ENCODE assay signal across 26 cellular contexts in genomic region chr4:111266937-111267336, GRCh38.
"Had no signal": no experiment of that assay in that cellular context is flagged by ENCODE, and none has a peak within 500 bp of the region (broad histone marks: within the 10 kb centered on the region; RNA-seq: fewer than 3 reads in every experiment).

No MANE protein-coding gene starts in this region.

- H3K36me3 Mint-ChIP-seq: memory B cell, natural killer cell had no signal

- ATAC-seq: left lobe of liver; natural killer cell; right lobe of liver; stimulated activated naive CD8-positive, alpha-beta T cell treated with anti-CD3 and anti-CD28 coated beads, Interleukin-15, amount 100 ng/mL, for 72 hours; upper lobe of right lung had no signal

- H3K9me3 Mint-ChIP-seq: memory B cell had no signal

- H3K36me3 ChIP-seq: esophagus squamous epithelium, neutrophil, right lobe of liver, suprapubic skin, transverse colon, upper lobe of right lung, uterus had no signal

- H2AFZ ChIP-seq: parathyroid adenoma had no signal

- H3K27me3 Mint-ChIP-seq: memory B cell; progenitor cell of endocrine pancreas; stimulated activated naive CD8-positive, alpha-beta T cell treated with anti-CD3 and anti-CD28 coated beads, Interleukin-15, amount 100 ng/mL, for 72 hours had no signal

- H3K79me2 ChIP-seq: parathyroid adenoma had no signal

- H3K4me1 ChIP-seq: esophagus squamous epithelium, parathyroid adenoma, right lobe of liver, suprapubic skin, upper lobe of right lung, uterus had no signal

- DNase-seq: dermis blood vessel endothelial cell; effector memory CD4-positive, alpha-beta T cell; erythroblast; esophagus squamous epithelium; hypothalamus; kidney; natural killer cell; right lobe of liver; small intestine; stimulated activated CD4-positive, alpha-beta T cell treated with anti-CD3 and anti-CD28 coated beads, Interleukin-12 subunit alpha, Interleukin-12 subunit beta, amount 100 ng/mL, for 4 hours; stimulated activated CD4-positive, alpha-beta T cell treated with anti-CD3 and anti-CD28 coated beads, Interleukin-1b, Interleukin-23, amount 100 ng/mL, for 48 hours; stimulated activated CD4-positive, alpha-beta T cell treated with anti-CD3 and anti-CD28 coated beads, Interleukin-4, amount 100 ng/mL, for 1 hour; stimulated activated CD8-positive, alpha-beta memory T cell treated with anti-CD3 and anti-CD28 coated beads, Interleukin-4, amount 100 ng/mL, for 48 hours; stimulated activated naive CD4-positive, alpha-beta T cell; stimulated activated naive CD8-positive, alpha-beta T cell treated with anti-CD3 and anti-CD28 coated beads, Interleukin-15, amount 100 ng/mL, for 72 hours; transverse colon; upper lobe of right lung; uterus had no signal

- H3K27me3 ChIP-seq: esophagus squamous epithelium, neutrophil, right lobe of liver, suprapubic skin, transverse colon, upper lobe of right lung, uterus had no signal

- H3K9me3 ChIP-seq: esophagus squamous epithelium, neutrophil, right lobe of liver, suprapubic skin, transverse colon, upper lobe of right lung, uterus had no signal

- H3K27ac ChIP-seq: coronary artery, esophagus squamous epithelium, neutrophil, parathyroid adenoma, right lobe of liver, suprapubic skin, transverse colon, upper lobe of right lung, uterus had no signal

- H3K4me1 Mint-ChIP-seq: memory B cell; natural killer cell; stimulated activated naive CD8-positive, alpha-beta T cell treated with anti-CD3 and anti-CD28 coated beads, Interleukin-15, amount 100 ng/mL, for 72 hours had no signal

- H3K4me3 ChIP-seq: coronary artery, esophagus squamous epithelium, lung, right lobe of liver, suprapubic skin, transverse colon, upper lobe of right lung, uterus had no signal

- H3K9ac ChIP-seq: parathyroid adenoma had no signal

- H3K4me3 Mint-ChIP-seq: memory B cell; natural killer cell; stimulated activated naive CD8-positive, alpha-beta T cell treated with anti-CD3 and anti-CD28 coated beads, Interleukin-15, amount 100 ng/mL, for 72 hours had no signal

- H3K27ac Mint-ChIP-seq: memory B cell; natural killer cell; progenitor cell of endocrine pancreas; stimulated activated naive CD8-positive, alpha-beta T cell treated with anti-CD3 and anti-CD28 coated beads, Interleukin-15, amount 100 ng/mL, for 72 hours had no signal
